Comparison of ENCODE assay signal across 13 cellular contexts in genomic region chr7:42186181-42186580, GRCh38. TPM values are rescaled to one million over a fixed set of nuclear protein-coding genes. Genes with fewer than 3 reads are reported as not detected.
DNase-seq lines count a peak whose midpoint lies in the region; ATAC-seq and TF ChIP-seq lines count a peak whose summit lies in the region.
"Had no signal": no experiment of that assay in that cellular context is flagged by ENCODE, and none has a peak within 500 bp of the region (broad histone marks: within the 10 kb centered on the region; RNA-seq: fewer than 3 reads in every experiment).

No MANE protein-coding gene starts in this region.

- H3K4me2 ChIP-seq in HCT116 (ENCODE audit: low read length), result no peak overlapping the region

- BruUV-seq in HCT116 (replicated peaks; lab: Mats Ljungman, UMichigan), result no TSS peak

- H3K4me1 ChIP-seq in BE2C (no peaks in the 10 kb centered on the region), HCT116 (ENCODE audit: control insufficient read depth in 1 of 2, insufficient read depth in 2 of 2, low read length in 2 of 2) (no peaks in the 10 kb centered on the region)
- H3K4me1 ChIP-seq: gastrocnemius medialis had no signal

- TF ChIP-seq CTCF in BE2C (IDR thresholded peaks at IDR 0.05; ENCODE audit: low read depth, low read length) (peak; percentile 40), HCT116 (IDR thresholded peaks at IDR 0.05 in 2 of 3, conservative IDR thresholded peaks at IDR 0.05 in 1 of 3; ENCODE audit: borderline replicate concordance in 1 of 3, insufficient read depth in 1 of 3, low read depth in 2 of 3, low read length in 2 of 3) (peak in 2 of 3 experiments; percentile 70 to 72; a peak in 4 of 6 replicates), WI38 (IDR thresholded peaks at IDR 0.05; ENCODE audit: low read depth, low read length) (peak; percentile 37; the same call in 1 of the 2 replicates)

- CTCF ChIA-PET in HCT116 (lab: Charles Lee), result interaction anchor here (0.7 kb wide), 1 partner anchor 9 kb away, joined by 3 read pairs; no protein-coding TSS in a partner anchor

- POLR2A ChIA-PET in HCT116 (lab: Charles Lee), result no interaction called here

- DNase-seq in BE2C (no peak), HCT116 (ENCODE audit: low read depth, low spot score) (no peak), kidney tubule cell (ENCODE audit: low spot score) (peak; percentile 10), COR-L47 (lab: John Stamatoyannopoulos, UW) (no peak), foreskin melanocyte (no peak), cerebellum (ENCODE audit: low spot score) (no peak)
- DNase-seq: activated CD4-positive, alpha-beta T cell treated with anti-CD3 and anti-CD28 coated beads, Interleukin-2, amount 10 ng/mL, durations not matched to agents 24 days and 14 days; activated naive CD8-positive, alpha-beta T cell treated with anti-CD3 and anti-CD28 coated beads, Interleukin-2, amount 10 ng/mL, durations not matched to agents 7 days and 5 days; EL; gastrocnemius medialis; naive B cell had no signal

- no peak for TF ChIP-seq POLR2A in HCT116 (IDR thresholded peaks at IDR 0.05; ENCODE audit: borderline replicate concordance, extremely low read depth, insufficient read depth, insufficient read length)

- H3K9me3 ChIP-seq in BE2C (no peaks in the 10 kb centered on the region), HCT116 (ENCODE audit: control insufficient read depth in 1 of 2, insufficient read depth in 1 of 2, low read depth in 1 of 2, low read length in 2 of 2) (no peaks in the 10 kb centered on the region)
- H3K9me3 ChIP-seq: gastrocnemius medialis had no signal

- TF ChIP-seq RAD21 in HCT116 (IDR thresholded peaks at IDR 0.05; ENCODE audit: low read depth), result no peak

- no peaks in the 10 kb centered on the region for H3K79me2 ChIP-seq in HCT116 (ENCODE audit: insufficient read depth, low read length)

- no peak overlapping the region for H3K27ac ChIP-seq in HCT116 (ENCODE audit: low read depth, low read length)
- H3K27ac ChIP-seq: gastrocnemius medialis had no signal

- intact Hi-C loops in HCT116 (cut with micrococcal nuclease), result no loop called here

- H3K36me3 ChIP-seq in BE2C, result no peaks in the 10 kb centered on the region
- no peaks in the 10 kb centered on the region for H3K36me3 ChIP-seq in HCT116 (ENCODE audit: control insufficient read depth in 1 of 2, insufficient read depth in 2 of 2, low read length in 2 of 2)
- H3K36me3 ChIP-seq: gastrocnemius medialis had no signal

- no peak overlapping the region for H3K9ac ChIP-seq in HCT116 (ENCODE audit: low read length)

- H4K20me1 ChIP-seq in HCT116 (ENCODE audit: insufficient read depth), result no peaks in the 10 kb centered on the region

- RAD21 ChIA-PET in HCT116 (lab: Charles Lee; ENCODE audit: low non-redundant PET in 1 of 2, low total read pairs in 2 of 2, uncharacterized antibody in 2 of 2, unreplicated experiment in 2 of 2), result no interaction called here

- 0 out of 2 replicates have a peak, but pooled peaks have one; percentile 34 for ATAC-seq in HCT116
- no peak for ATAC-seq in HG03045 (IDR thresholded peaks at IDR 0.05; ENCODE audit: unreplicated experiment)
- ATAC-seq: gastrocnemius medialis had no signal

- H3K9me2 ChIP-seq in HCT116 (ENCODE audit: insufficient read depth), result no peaks in the 10 kb centered on the region

- H3K4me3 ChIP-seq in BE2C (ENCODE audit: low read depth, low read length) (no peak overlapping the region), HCT116 (replicated peaks in 1 of 2; ENCODE audit: low read depth in 1 of 2, low read length in 2 of 2) (no peak overlapping the region), WI38 (ENCODE audit: low read depth, low read length) (no peak overlapping the region)
- H3K4me3 ChIP-seq: gastrocnemius medialis had no signal

- H2AFZ ChIP-seq in HCT116 (ENCODE audit: low read depth, low read length, poor library complexity, severe bottlenecking), result no peak overlapping the region

- H3K27me3 ChIP-seq in BE2C, result no peaks in the 10 kb centered on the region
- no peaks in the 10 kb centered on the region for H3K27me3 ChIP-seq in HCT116 (ENCODE audit: insufficient read depth, low read length)
- H3K27me3 ChIP-seq: gastrocnemius medialis had no signal

TF ChIP-seq in HCT116, 20 proteins besides CTCF, POLR2A, EP300 and RAD21:
- TF ChIP-seq, protein P1, sequence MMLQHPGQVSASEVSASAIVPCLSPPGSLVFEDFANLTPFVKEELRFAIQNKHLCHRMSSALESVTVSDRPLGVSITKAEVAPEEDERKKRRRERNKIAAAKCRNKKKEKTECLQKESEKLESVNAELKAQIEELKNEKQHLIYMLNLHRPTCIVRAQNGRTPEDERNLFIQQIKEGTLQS (IDR thresholded peaks at IDR 0.05), result no peak
- TF ChIP-seq CEBPB (IDR thresholded peaks at IDR 0.05; ENCODE audit: low read depth) (no peak), SP1 (IDR thresholded peaks at IDR 0.05; ENCODE audit: low read depth) (no peak), CBX3 (IDR thresholded peaks at IDR 0.05; ENCODE audit: low read depth) (no peak), YY1 (IDR thresholded peaks at IDR 0.05; ENCODE audit: extremely low read depth, insufficient replicate concordance, low read depth, low read length) (no peak), FOSL1 (IDR thresholded peaks at IDR 0.05; ENCODE audit: low read depth) (no peak), TCF7L2 (IDR thresholded peaks at IDR 0.05; ENCODE audit: borderline replicate concordance, extremely low read depth, insufficient read depth, insufficient read length) (no peak), EZH2phosphoT487 (IDR thresholded peaks at IDR 0.05; ENCODE audit: borderline replicate concordance) (no peak), EZH2 (IDR thresholded peaks at IDR 0.05) (no peak), ZFX (IDR thresholded peaks at IDR 0.05) (no peak), EGR1 (IDR thresholded peaks at IDR 0.05; ENCODE audit: low read depth) (no peak), JUND (IDR thresholded peaks at IDR 0.05) (no peak), ZBTB33 (IDR thresholded peaks at IDR 0.05; ENCODE audit: extremely low read depth, insufficient replicate concordance, low read length) (no peak), ELF1 (IDR thresholded peaks at IDR 0.05; ENCODE audit: borderline replicate concordance, low read depth) (no peak), SIN3A (IDR thresholded peaks at IDR 0.05; ENCODE audit: low read depth) (no peak), SRF (IDR thresholded peaks at IDR 0.05; ENCODE audit: low read depth) (no peak), ZNF274 (IDR thresholded peaks at IDR 0.05; ENCODE audit: low read depth, low read length) (no peak), REST (IDR thresholded peaks at IDR 0.05; ENCODE audit: low read depth) (no peak)
- TF ChIP-seq, protein P2, sequence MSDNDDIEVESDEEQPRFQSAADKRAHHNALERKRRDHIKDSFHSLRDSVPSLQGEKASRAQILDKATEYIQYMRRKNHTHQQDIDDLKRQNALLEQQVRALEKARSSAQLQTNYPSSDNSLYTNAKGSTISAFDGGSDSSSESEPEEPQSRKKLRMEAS (IDR thresholded peaks at IDR 0.05), result no peak

RNA-seq across cellular contexts. Expression of gene GLI3, which starts 50.8 kb away (rescaled TPM):
- not detected for polyA plus RNA-seq in BE2C (2012; ENCODE audit: insufficient read depth, insufficient read length, low read depth)
- total RNA-seq in HCT116 (2021; ENCODE audit: unreplicated experiment), result 0.07 TPM
- 0.01 TPM in 1 of 2 replicates, not detected in the other for polyA plus RNA-seq in HCT116 (2012)
- 11.6 TPM for total RNA-seq in cerebellum
- total RNA-seq: activated CD4-positive, alpha-beta T cell treated with anti-CD3 and anti-CD28 coated beads, Interleukin-2, amount 10 ng/mL, durations not matched to agents 24 days and 14 days had no signal

Comparison
In these comparisons a context has a peak if more than half of its experiments do, and no peak if none do; other contexts are left out.
1. RNA of gene GLI3, which starts 50.8 kb away (total RNA-seq): 11.6 TPM in cerebellum (single experiment); 0.07 TPM in HCT116 (single experiment); every median in the first group is over 10 times any median in the second.
2. Peak in every context shown above with its lines, with median percentiles within 50 percentile points of each other: CTCF ChIP-seq.